18 cellular contexts compared by ENCODE assay signal in genomic region chr16:75908718-75909117, GRCh38.
A peak's percentile ranks its signal among the peaks of the same experiment; 100 is the strongest.
DNase-seq lines count a peak whose midpoint lies in the region; ATAC-seq and TF ChIP-seq lines count a peak whose summit lies in the region.
"Had no signal": no experiment of that assay in that cellular context is flagged by ENCODE, and none has a peak within 500 bp of the region (broad histone marks: within the 10 kb centered on the region; RNA-seq: fewer than 3 reads in every experiment).

No MANE protein-coding gene starts in this region.

- H2BK15ac ChIP-seq in mesendoderm (replicated peaks; ENCODE audit: low read depth): no peak overlapping the region

- no peaks in the 10 kb centered on the region for H3K36me3 ChIP-seq in GM23338 (ENCODE audit: insufficient read depth)
- H3K36me3 ChIP-seq in mesendoderm (ENCODE audit: control insufficient read depth, insufficient read depth, low read length): no peaks in the 10 kb centered on the region
- H3K36me3 ChIP-seq: BLaER1 treated with 17β-estradiol and CSF1 and Interleukin-3, amounts not matched to agents 10 nM and 100 nM; SJSA1 had no signal

- H3K56ac ChIP-seq in mesendoderm (ENCODE audit: low read length): no peak overlapping the region

- no peak overlapping the region for H3K4me3 ChIP-seq in GM23338
- no peak overlapping the region for H3K4me3 ChIP-seq in mesendoderm (ENCODE audit: low read length)
- H3K4me3 ChIP-seq: BLaER1 treated with 17β-estradiol and CSF1 and Interleukin-3, amounts not matched to agents 10 nM and 100 nM; SJSA1 had no signal

- no CpG with 5 or more reads among the region's 4 CpGs for WGBS in mesendoderm (ENCODE audit: extremely low coverage, insufficient coverage, low lambda C conversion rate)

- H3K4me1 Mint-ChIP-seq in GM23338: peaks cover 5% of the 10 kb centered on the region

- H3K4me2 ChIP-seq in GM23338 (peak overlapping the region; percentile 46), mesendoderm (ENCODE audit: low read length) (no peak overlapping the region)
- H3K4me2 ChIP-seq: BLaER1 treated with 17β-estradiol and CSF1 and Interleukin-3, amounts not matched to agents 10 nM and 100 nM had no signal

- H3K4me3 Mint-ChIP-seq in GM23338: no peak overlapping the region
- H3K4me3 Mint-ChIP-seq: CD8-positive, alpha-beta memory T cell; HFFc6 had no signal

- H3K27me3 Mint-ChIP-seq in GM23338 (ENCODE audit: insufficient read depth, low read depth, poor library complexity): peaks cover 2% of the 10 kb centered on the region
- H3K27me3 Mint-ChIP-seq: CD8-positive, alpha-beta memory T cell had no signal

- H3K23ac ChIP-seq in mesendoderm (ENCODE audit: low read length): no peak overlapping the region

- no peak overlapping the region for H3K9ac ChIP-seq in mesendoderm (ENCODE audit: low read length)
- H3K9ac ChIP-seq: BLaER1 treated with 17β-estradiol and CSF1 and Interleukin-3, amounts not matched to agents 10 nM and 100 nM had no signal

- no peak overlapping the region for H2BK5ac ChIP-seq in mesendoderm (ENCODE audit: low read length)

- DNase-seq in Ammon's horn (ENCODE audit: low spot score) (peak; percentile 11), GM23338 (ENCODE audit: low spot score) (peak; percentile 10), NCI-H524 treated with DMSO at 0.1 percent for 48 hours (lab: John Stamatoyannopoulos, UW) (peak; percentile 97), mesendoderm (peak; percentile 8), SW480 (ENCODE audit: low spot score) (no peak), NCI-H526 treated with DMSO at 0.1 percent for 48 hours (lab: John Stamatoyannopoulos, UW) (no peak)
- DNase-seq: CD8-positive, alpha-beta memory T cell; HFFc6; NCI-H1436; NCI-H2081; NCI-H2227 treated with DMSO at 0.1 percent for 48 hours; NCI-H69; PC-3; SW 1271 had no signal

- H2AK5ac ChIP-seq in mesendoderm (ENCODE audit: low read length): no peak overlapping the region

- H3K79me2 ChIP-seq in GM23338 (replicated peaks; ENCODE audit: insufficient read depth) (no peaks in the 10 kb centered on the region), mesendoderm (ENCODE audit: control insufficient read depth, insufficient read depth, low read length) (no peaks in the 10 kb centered on the region)

- H3K9me3 Mint-ChIP-seq in GM23338: peaks cover 72% of the 10 kb centered on the region

- ATAC-seq in GM23338 (no peak), HG03039 (IDR thresholded peaks at IDR 0.05; ENCODE audit: unreplicated experiment) (no peak), GM18498 (IDR thresholded peaks at IDR 0.05; ENCODE audit: unreplicated experiment) (no peak)
- ATAC-seq: PC-3 had no signal

- no peak for TF ChIP-seq CTCF in GM23338 (conservative IDR thresholded peaks at IDR 0.05; ENCODE audit: low read depth in 2 of 2)

- no peak overlapping the region for H2BK120ac ChIP-seq in mesendoderm (ENCODE audit: low read depth, low read length)

- no peaks in the 10 kb centered on the region for H3K9me2 ChIP-seq in GM23338 (ENCODE audit: insufficient read depth)

- H4K5ac ChIP-seq in mesendoderm (ENCODE audit: low read length): no peak overlapping the region

- H3K27ac Mint-ChIP-seq in GM23338: no peak overlapping the region
- H3K27ac Mint-ChIP-seq: CD8-positive, alpha-beta memory T cell; HFFc6 had no signal

- no peaks in the 10 kb centered on the region; the same call in 1 of the 2 replicates for H4K20me1 ChIP-seq in GM23338 (replicated peaks; ENCODE audit: insufficient read depth)
- H4K20me1 ChIP-seq: BLaER1 treated with 17β-estradiol and CSF1 and Interleukin-3, amounts not matched to agents 10 nM and 100 nM had no signal

- H3K79me1 ChIP-seq in mesendoderm (ENCODE audit: low read length): no peaks in the 10 kb centered on the region

- no peak overlapping the region for H4K8ac ChIP-seq in mesendoderm (ENCODE audit: low read depth, low read length)

- H3K36me3 Mint-ChIP-seq in GM23338 (ENCODE audit: low read depth): peaks cover 3% of the 10 kb centered on the region; the same call in 1 of the 3 replicates
- H3K36me3 Mint-ChIP-seq: CD8-positive, alpha-beta memory T cell had no signal

- no peak overlapping the region for H3K18ac ChIP-seq in mesendoderm (ENCODE audit: low read length)

- no peaks in the 10 kb centered on the region for H3K27me3 ChIP-seq in GM23338 (ENCODE audit: insufficient read depth)
- H3K27me3 ChIP-seq in mesendoderm (ENCODE audit: insufficient read depth, low read length, poor library complexity): no peaks in the 10 kb centered on the region
- H3K27me3 ChIP-seq: BLaER1 treated with 17β-estradiol and CSF1 and Interleukin-3, amounts not matched to agents 10 nM and 100 nM had no signal

- H2AFZ ChIP-seq in GM23338: no peak overlapping the region

- no peak overlapping the region for H3K4ac ChIP-seq in mesendoderm (ENCODE audit: low read depth, low read length)

- H3K4me1 ChIP-seq in GM23338 (ENCODE audit: insufficient read depth) (peaks cover 5% of the 10 kb centered on the region; the same call in 1 of the 2 replicates), mesendoderm (ENCODE audit: control insufficient read depth, low read depth, low read length) (no peaks in the 10 kb centered on the region)
- H3K4me1 ChIP-seq: BLaER1 treated with 17β-estradiol and CSF1 and Interleukin-3, amounts not matched to agents 10 nM and 100 nM; SJSA1 had no signal

- H3K27ac ChIP-seq in GM23338 (ENCODE audit: low read depth) (no peak overlapping the region), mesendoderm (ENCODE audit: low read depth, low read length) (no peak overlapping the region)
- H3K27ac ChIP-seq: BLaER1 treated with 17β-estradiol and CSF1 and Interleukin-3, amounts not matched to agents 10 nM and 100 nM; SJSA1 had no signal

- no peaks in the 10 kb centered on the region for H3F3A ChIP-seq in GM23338 (replicated peaks; ENCODE audit: low read depth)

TF ChIP-seq in GM23338, 12 proteins besides CTCF, POLR2A, EP300 and RAD21:
- TF ChIP-seq EZH2phosphoT487 (IDR thresholded peaks at IDR 0.05; ENCODE audit: unreplicated experiment) (no peak), ZNF331 (CRISPR knock-in tag; IDR thresholded peaks at IDR 0.05; ENCODE audit: low read depth) (no peak), STAT1 (IDR thresholded peaks at IDR 0.05; ENCODE audit: unreplicated experiment) (no peak), REST (IDR thresholded peaks at IDR 0.05; ENCODE audit: unreplicated experiment) (no peak), JUNB (IDR thresholded peaks at IDR 0.05; ENCODE audit: unreplicated experiment) (no peak), CREB1 (CRISPR knock-in tag; IDR thresholded peaks at IDR 0.05; ENCODE audit: low read depth) (no peak)

Comparison
In these comparisons a context has a peak if more than half of its experiments do, and no peak if none do; other contexts are left out.
1. DNase-seq: peak in Ammon's horn (single experiment), GM23338 (single experiment), NCI-H524 treated with DMSO at 0.1 percent for 48 hours (single experiment) and mesendoderm (single experiment); none in SW480 (single experiment) and NCI-H526 treated with DMSO at 0.1 percent for 48 hours (single experiment).